In genomic region chr1:64540265-64540791, GRCh38 we compare ENCODE assay signal across 9 cellular contexts.
A peak's percentile ranks its signal among the peaks of the same experiment; 100 is the strongest.
DNase-seq lines count a peak whose midpoint lies in the region; ATAC-seq, FAIRE-seq and TF ChIP-seq lines count a peak whose summit lies in the region.
"Had no signal": no experiment of that assay in that cellular context is flagged by ENCODE, and none has a peak within 500 bp of the region (broad histone marks: within the 10 kb centered on the region; RNA-seq: fewer than 3 reads in every experiment).

No MANE protein-coding gene starts in this region.

- TF ChIP-seq POLR2A in heart left ventricle (IDR thresholded peaks at IDR 0.05) (no peak), sigmoid colon (IDR thresholded peaks at IDR 0.05) (no peak)

- no peaks in the 10 kb centered on the region for H3K79me2 ChIP-seq in GM23248 (ENCODE audit: insufficient read depth)

- no peak for TF ChIP-seq EP300 in sigmoid colon (IDR thresholded peaks at IDR 0.05)

- peaks cover 13% of the 10 kb centered on the region for H3F3A ChIP-seq in GM23248 (ENCODE audit: insufficient read depth)

- peak overlapping the region; percentile 78 for H2AFZ ChIP-seq in GM23248

- peak overlapping the region; percentile 86; the same call in 1 of the 2 replicates for H3K27ac Mint-ChIP-seq in WTC11

- H3K4me3 ChIP-seq in GM23248 (peak overlapping the region; percentile 69), heart left ventricle (peak overlapping the region in 10 of 12 donors; percentile 15 to 50 (median 36)), sigmoid colon (peak overlapping the region in 1 of 4 donors; percentile 2)

- POLR2A ChIA-PET in WTC11 (lab: Charles Lee): no interaction called here

- H3K27me3 ChIP-seq in GM23248 (replicated peaks; ENCODE audit: insufficient read depth) (no peaks in the 10 kb centered on the region), heart left ventricle (no peaks in the 10 kb centered on the region), sigmoid colon (no peaks in the 10 kb centered on the region)

- no peaks in the 10 kb centered on the region for H4K20me1 ChIP-seq in GM23248 (ENCODE audit: insufficient read depth)

- H3K4me1 Mint-ChIP-seq in WTC11: peaks cover 79% of the 10 kb centered on the region

- H3K9me3 Mint-ChIP-seq in WTC11: no peaks in the 10 kb centered on the region

- peak overlapping the region; percentile 36 for H3K9ac ChIP-seq in GM23248

- H3K27me3 Mint-ChIP-seq in WTC11 (ENCODE audit: low read depth): no peaks in the 10 kb centered on the region

- FAIRE-seq in D721Med (lab: Jason Lieb, UNC): no peak
- no peak for FAIRE-seq in GM19239 (lab: Jason Lieb, UNC)

- TF ChIP-seq CTCF in WTC11 (IDR thresholded peaks at IDR 0.05) (no peak), heart left ventricle (IDR thresholded peaks at IDR 0.05) (no peak), sigmoid colon (IDR thresholded peaks at IDR 0.05) (no peak), D721Med (IDR thresholded peaks at IDR 0.05; ENCODE audit: insufficient read depth, missing control alignments) (no peak), GM13977 (IDR thresholded peaks at IDR 0.05; ENCODE audit: extremely low read depth, insufficient read depth, missing control alignments) (no peak)

- peaks cover 20% of the 10 kb centered on the region for H3K4me1 ChIP-seq in GM23248 (ENCODE audit: insufficient read depth)
- H3K4me1 ChIP-seq in heart left ventricle: peaks cover 0 to 56% (median 30%) of the 10 kb centered on the region in 12 donors
- H3K4me1 ChIP-seq in sigmoid colon: peaks cover 0 to 30% (median 29%) of the 10 kb centered on the region in 4 donors

- in situ Hi-C loops in GM23248 (cut with MboI): no loop called here
- in situ Hi-C loops in GM13977 (cut with MboI; ENCODE audit: low pct_unique_long_range_greater_than_20kb, low sequenced_read_pairs, unreplicated experiment): no loop called here

- 1 to 3% methylated on average over 6 of the region's 6 CpGs for WGBS in GM23248 (ENCODE audit: low coverage in 1 of 2, low lambda C conversion rate in 2 of 2, missing lambda C conversion rate in 2 of 2), 2 experiments
- WGBS in heart left ventricle, 4 donors: 37 to 59% (median 50%) methylated on average over 6 of the region's 6 CpGs
- 29 to 49% methylated on average over 6 of the region's 6 CpGs for WGBS in sigmoid colon, 2 donors

- CTCF ChIA-PET in WTC11 (lab: Charles Lee): no interaction called here

- H3K27ac ChIP-seq in GM23248 (peak overlapping the region; percentile 44), heart left ventricle (peak overlapping the region; percentile 19 to 73 (median 60)), sigmoid colon (peak overlapping the region; percentile 20 to 51 (median 41))

- peak; percentile 47 for ATAC-seq in WTC11
- ATAC-seq in heart left ventricle: peak in 3 of 4 donors; percentile 19 to 56 (median 48)
- ATAC-seq in HG03108 (IDR thresholded peaks at IDR 0.05; ENCODE audit: unreplicated experiment): no peak

- no peaks in the 10 kb centered on the region for H3K9me2 ChIP-seq in GM23248 (ENCODE audit: insufficient read depth)

- peak overlapping the region; percentile 13; the same call in 1 of the 2 replicates for H3K4me3 Mint-ChIP-seq in WTC11

- H3K36me3 ChIP-seq in GM23248 (ENCODE audit: low read depth) (no peaks in the 10 kb centered on the region), heart left ventricle (no peaks in the 10 kb centered on the region), sigmoid colon (no peaks in the 10 kb centered on the region)

- H3K4me2 ChIP-seq in GM23248 (ENCODE audit: unreplicated experiment): peak overlapping the region; percentile 82

- no peaks in the 10 kb centered on the region for H3K36me3 Mint-ChIP-seq in WTC11

- intact Hi-C loops in heart left ventricle (cut with DNase I) (loop anchor here in 3 of 10 donors (10.0 kb wide), 1 partner anchor 66 kb away; the partner anchor contains the start of gene CACHD1 (in 3 of the 3)), sigmoid colon (cut with DNase I) (no loop called here)

- DNase-seq in GM23248 (peak; percentile 67), WTC11 (ENCODE audit: low spot score) (no peak), heart left ventricle (no peak), sigmoid colon (no peak), D721Med (ENCODE audit: insufficient read length, low spot score) (no peak), GM13977 (ENCODE audit: low spot score) (no peak), GM19239 (ENCODE audit: insufficient read length, low spot score) (no peak)
- DNase-seq: NCI-H1092 treated with DMSO at 0.1 percent for 48 hours had no signal

- H3K9me3 ChIP-seq in GM23248 (ENCODE audit: low read depth): no peaks in the 10 kb centered on the region
- no peaks in the 10 kb centered on the region for H3K9me3 ChIP-seq in heart left ventricle
- H3K9me3 ChIP-seq in sigmoid colon: no peaks in the 10 kb centered on the region

TF ChIP-seq in WTC11, 78 proteins besides CTCF, POLR2A, EP300 and RAD21:
- TF ChIP-seq JUN (CRISPR knock-in tag; IDR thresholded peaks at IDR 0.05) (no peak), ZNF232 (CRISPR knock-in tag; IDR thresholded peaks at IDR 0.05) (no peak), ETV6 (CRISPR knock-in tag; IDR thresholded peaks at IDR 0.05) (0 out of 2 replicates have a peak, but pooled peaks have one; percentile 19)
